ENCODE assay signal across 11 cellular contexts in the genomic region with DNA sequence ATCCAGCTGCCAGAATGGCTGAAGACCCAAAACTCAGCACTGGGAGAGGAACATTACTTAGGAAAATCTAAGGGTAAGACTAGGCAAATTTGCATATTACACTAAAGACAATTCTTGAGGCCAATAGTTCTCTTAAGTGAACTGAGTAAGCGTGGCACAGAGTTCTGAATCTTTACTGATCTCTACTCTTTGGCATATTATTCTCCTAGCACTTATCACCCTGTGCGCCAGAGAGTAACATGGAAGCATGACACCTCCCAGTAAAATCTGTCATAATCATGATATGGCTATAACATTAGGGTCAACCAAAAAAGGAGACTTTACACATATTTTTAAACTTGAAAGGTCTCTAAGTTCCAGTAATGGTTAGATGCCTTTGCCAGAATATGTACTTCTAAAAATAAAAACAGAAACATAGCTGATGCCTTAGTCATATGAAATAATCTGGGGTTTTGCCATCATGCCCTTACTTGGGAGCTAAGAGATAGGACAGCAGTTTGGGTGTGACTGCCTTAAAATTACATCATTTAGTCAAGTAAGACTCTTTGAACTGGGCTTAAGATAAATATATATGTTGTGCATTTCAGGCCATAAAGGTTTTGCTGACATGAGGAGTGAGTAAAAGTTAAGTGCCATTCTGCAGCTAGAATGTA.
DNase-seq lines count a peak whose midpoint lies in the region; TF ChIP-seq lines count a peak whose summit lies in the region.
"Had no signal": no experiment of that assay in that cellular context is flagged by ENCODE, and none has a peak within 500 bp of the region (broad histone marks: within the 10 kb centered on the region; RNA-seq: fewer than 3 reads in every experiment).

No MANE protein-coding gene starts in this region.

- peak overlapping the region; percentile 8 for H3K27ac Mint-ChIP-seq in osteocyte (ENCODE audit: unreplicated experiment)
- no peak overlapping the region for H3K27ac Mint-ChIP-seq in neural progenitor cell
- H3K27ac Mint-ChIP-seq: CD4-positive, alpha-beta T cell; endodermal cell had no signal

- TF ChIP-seq CTCF in BJ (IDR thresholded peaks at IDR 0.05; ENCODE audit: insufficient read depth, low read depth, low read length): no peak
- no peak for TF ChIP-seq CTCF in RWPE1 (conservative IDR thresholded peaks at IDR 0.05; ENCODE audit: low read depth)
- TF ChIP-seq CTCF in osteocyte (IDR thresholded peaks at IDR 0.05): no peak
- TF ChIP-seq CTCF in neural progenitor cell (IDR thresholded peaks at IDR 0.05): no peak

- no peaks in the 10 kb centered on the region for H3K9me3 ChIP-seq in neural progenitor cell (ENCODE audit: low read depth)

- CTCF ChIA-PET in BJ (lab: Yijun Ruan, JAX): interaction anchor here (1.2 kb wide), 1 partner anchor 14 kb away, joined by 4 read pairs; no protein-coding TSS in a partner anchor
- CTCF ChIA-PET in RWPE1 (lab: Yijun Ruan, JAX): interaction anchor here (0.6 kb wide), 2 partner anchors 12 to 250 kb away, joined by 3 read pairs; no protein-coding TSS in a partner anchor

- H3K9me3 Mint-ChIP-seq in osteocyte (ENCODE audit: unreplicated experiment): no peaks in the 10 kb centered on the region
- H3K9me3 Mint-ChIP-seq in neural progenitor cell: no peaks in the 10 kb centered on the region
- H3K9me3 Mint-ChIP-seq: CD4-positive, alpha-beta T cell; endodermal cell had no signal

- H3K27me3 ChIP-seq in BJ (ENCODE audit: control insufficient read depth, insufficient read depth, low read length) (no peaks in the 10 kb centered on the region), neural progenitor cell (no peaks in the 10 kb centered on the region)

- POLR2A ChIA-PET in BJ (lab: Charles Lee) (interaction anchor here (0.6 kb wide), 1 partner anchor 880 kb away, joined by 3 read pairs; no protein-coding TSS in a partner anchor), RWPE1 (lab: Yijun Ruan, JAX; ENCODE audit: low non-redundant PET) (no interaction called here)

- no peaks in the 10 kb centered on the region for H3F3A ChIP-seq in neural progenitor cell (ENCODE audit: low read depth)

- no peaks in the 10 kb centered on the region for H3K79me2 ChIP-seq in neural progenitor cell (ENCODE audit: low read depth)

- H3K4me3 Mint-ChIP-seq in osteocyte (ENCODE audit: unreplicated experiment): no peak overlapping the region
- H3K4me3 Mint-ChIP-seq in neural progenitor cell: no peak overlapping the region
- H3K4me3 Mint-ChIP-seq: CD4-positive, alpha-beta T cell; endodermal cell had no signal

- H3K27me3 Mint-ChIP-seq in osteocyte (ENCODE audit: unreplicated experiment) (no peaks in the 10 kb centered on the region), neural progenitor cell (ENCODE audit: insufficient read depth, low read depth) (no peaks in the 10 kb centered on the region)
- H3K27me3 Mint-ChIP-seq: CD4-positive, alpha-beta T cell had no signal

- peaks cover 20% of the 10 kb centered on the region for H3K4me1 Mint-ChIP-seq in osteocyte (ENCODE audit: unreplicated experiment)
- H3K4me1 Mint-ChIP-seq in neural progenitor cell: peaks cover 6% of the 10 kb centered on the region
- H3K4me1 Mint-ChIP-seq: endodermal cell had no signal

- H3K4me3 ChIP-seq in BJ (ENCODE audit: low read depth, low read length) (no peak overlapping the region), neural progenitor cell (no peak overlapping the region)

- H3K36me3 Mint-ChIP-seq in osteocyte (ENCODE audit: unreplicated experiment) (no peaks in the 10 kb centered on the region), neural progenitor cell (no peaks in the 10 kb centered on the region)

- DNase-seq in BJ (ENCODE audit: low read depth) (peak; percentile 77), RWPE1 (ENCODE audit: low spot score) (peak; percentile 6), fibroblast of peridontal ligament (ENCODE audit: extremely low read depth) (peak; percentile 92), osteocyte (ENCODE audit: extremely low spot score, unreplicated experiment) (no peak), neural progenitor cell (ENCODE audit: low spot score) (no peak), NCI-H69 (lab: John Stamatoyannopoulos, UW) (no peak), NCI-H748 treated with DMSO at 0.1 percent for 48 hours (lab: John Stamatoyannopoulos, UW) (no peak), iPS-NIHi11 (ENCODE audit: low spot score) (no peak)
- DNase-seq: CD4-positive, alpha-beta T cell; endodermal cell; SHP77 had no signal

- H3K4me1 ChIP-seq in neural progenitor cell: no peaks in the 10 kb centered on the region

- no peak overlapping the region for H3K9ac ChIP-seq in neural progenitor cell

- no peak overlapping the region for H2AFZ ChIP-seq in neural progenitor cell (replicated peaks)

- H3K36me3 ChIP-seq in BJ (ENCODE audit: control insufficient read depth, insufficient read depth, low read length): no peaks in the 10 kb centered on the region
- no peaks in the 10 kb centered on the region for H3K36me3 ChIP-seq in neural progenitor cell

- H3K4me2 ChIP-seq in neural progenitor cell: no peak overlapping the region

- H4K20me1 ChIP-seq in neural progenitor cell (ENCODE audit: low read depth): no peaks in the 10 kb centered on the region

- no peak overlapping the region for H3K27ac ChIP-seq in RWPE1
- H3K27ac ChIP-seq in neural progenitor cell: no peak overlapping the region

Comparison
In these comparisons a context has a peak if more than half of its experiments do, and no peak if none do; other contexts are left out.
1. DNase-seq: peak in BJ (single experiment), RWPE1 (single experiment) and fibroblast of peridontal ligament (single experiment); none in osteocyte (single experiment), neural progenitor cell (single experiment), NCI-H69 (single experiment), NCI-H748 treated with DMSO at 0.1 percent for 48 hours (single experiment) and iPS-NIHi11 (single experiment).